33 cellular contexts compared by ENCODE assay signal in genomic region chr17:60260540-60260939, GRCh38.
"Had no signal": no experiment of that assay in that cellular context is flagged by ENCODE, and none has a peak within 500 bp of the region (broad histone marks: within the 10 kb centered on the region; RNA-seq: fewer than 3 reads in every experiment).

No MANE protein-coding gene starts in this region.

- H3K27ac ChIP-seq: adrenal gland, body of pancreas, brain microvascular endothelial cell, breast epithelium, VCaP had no signal

- H3K27me3 ChIP-seq: adrenal gland, body of pancreas, brain microvascular endothelial cell, breast epithelium had no signal

- H3K9me3 ChIP-seq: adrenal gland, body of pancreas, breast epithelium had no signal

- ATAC-seq: activated CD8-positive, alpha-beta T cell treated with anti-CD3 and anti-CD28 coated beads for 36 hours; activated naive CD4-positive, alpha-beta T cell treated with anti-CD3 and anti-CD28 coated beads, Interleukin-2, amount 50 U/mL, for 72 hours; activated T-cell treated with anti-CD3 and anti-CD28 coated beads, Interleukin-2, amount 50 U/mL, for 4 hours; activated T-cell treated with anti-CD3 and anti-CD28 coated beads, Interleukin-2, amount 50 U/mL, for 72 hours; activated T-helper 17 cell treated with anti-CD3 and anti-CD28 coated beads, Interleukin-2, amount 50 U/mL, for 72 hours; body of pancreas had no signal

- DNase-seq: activated B cell treated with CpG ODN at 0.5 μM for 24 hours; activated CD4-positive, alpha-beta memory T cell treated with anti-CD3 and anti-CD28 coated beads for 36 hours; activated CD4-positive, alpha-beta T cell treated with anti-CD3 and anti-CD28 coated beads for 4 hours; activated CD4-positive, alpha-beta T cell treated with anti-CD3 and anti-CD28 coated beads, Interleukin-2, amount 10 ng/mL, durations not matched to agents 24 days and 14 days; activated CD4-positive, alpha-beta T cell treated with anti-CD3 and anti-CD28 coated beads, Interleukin-2, amount 50 U/mL, for 1 hour; activated CD4-positive, alpha-beta T cell treated with anti-CD3 and anti-CD28 coated beads, Interleukin-2, amount 50 U/mL, for 4 hours; activated CD4-positive, CD25-positive, alpha-beta regulatory T cell treated with anti-CD3 and anti-CD28 coated beads, Interleukin-2, amount 50 U/mL, for 72 hours; activated CD8-positive, alpha-beta memory T cell treated with anti-CD3 and anti-CD28 coated beads, Interleukin-2, amount 50 U/mL, for 4 hours; activated CD8-positive, alpha-beta T cell treated with anti-CD3 and anti-CD28 coated beads for 36 hours; activated effector memory CD4-positive, alpha-beta T cell treated with anti-CD3 and anti-CD28 coated beads, Interleukin-2, amount 50 U/mL, for 16 hours; activated gamma-delta T cell treated with Interleukin-2 at 50 U/mL for 16 hours; activated naive CD4-positive, alpha-beta T cell; activated naive CD4-positive, alpha-beta T cell treated with anti-CD3 and anti-CD28 coated beads for 36 hours; activated naive CD4-positive, alpha-beta T cell treated with anti-CD3 and anti-CD28 coated beads, Interleukin-2, amount 50 U/mL, for 16 hours; activated naive CD8-positive, alpha-beta T cell treated with anti-CD3 and anti-CD28 coated beads for 36 hours; activated T-cell treated with anti-CD3 and anti-CD28 coated beads for 4 hours; activated T-cell treated with anti-CD3 and anti-CD28 coated beads, Interleukin-2, amount 50 U/mL, for 1 hour; activated T-cell treated with anti-CD3 and anti-CD28 coated beads, Interleukin-2, amount 50 U/mL, for 4 hours; activated T-cell treated with anti-CD3 and anti-CD28 coated beads, Interleukin-2, amount 50 U/mL, for 72 hours; adrenal gland; amniotic stem cell; aorta; body of pancreas; brain microvascular endothelial cell; central memory CD4-positive, alpha-beta T cell; T-helper 2 cell; T-helper 9 cell had no signal

- H3K4me3 ChIP-seq: adrenal gland, body of pancreas, breast epithelium had no signal

- H3K4me1 ChIP-seq: body of pancreas, breast epithelium had no signal

- FAIRE-seq: astrocyte, TTC549 had no signal

- H3K36me3 ChIP-seq: breast epithelium had no signal
